In the genomic region with DNA sequence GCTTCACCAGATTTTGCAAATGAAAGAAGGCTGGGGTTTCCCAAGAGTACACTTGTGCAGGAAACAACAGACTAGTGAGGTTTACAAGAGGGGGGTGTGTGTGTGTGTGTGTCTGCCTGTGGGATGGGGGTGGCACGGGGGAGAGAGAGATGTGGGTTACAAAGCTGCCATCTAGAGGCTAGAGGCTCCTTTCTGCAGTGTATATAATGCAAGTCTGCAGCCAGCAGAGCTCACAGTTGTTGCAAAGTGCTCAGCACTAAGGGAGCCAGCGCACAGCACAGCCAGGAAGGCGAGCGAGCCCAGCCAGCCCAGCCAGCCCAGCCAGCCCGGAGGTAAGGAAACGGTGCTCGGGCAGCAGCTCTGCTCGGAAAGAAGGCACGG, we compare ENCODE assay signal across 8 cellular contexts. TPM values are rescaled to one million over a fixed set of nuclear protein-coding genes. Genes with fewer than 3 reads are reported as not detected.
DNase-seq lines count a peak whose midpoint lies in the region; ATAC-seq and TF ChIP-seq lines count a peak whose summit lies in the region.

TSS of gene ACKR3 (plus strand) at position 233 of the 381 bp plus-strand sequence. CDS start 10,641 bp downstream, outside the sequence.

- H3K4me3 ChIP-seq in HUES64 (ENCODE audit: low read length) (peak within 1 kb of the TSS; percentile 52), heart left ventricle (peak within 1 kb of the TSS; percentile 17 to 80 (median 59)), upper lobe of right lung (peak within 1 kb of the TSS; percentile 52)

- H3K9me3 Mint-ChIP-seq in activated naive CD8-positive, alpha-beta T cell treated with anti-CD3 and anti-CD28 coated beads, Interleukin-2, amount 10 ng/mL, durations not matched to agents 7 days and 5 days: no peaks in the 10 kb centered on the region

- H3K9me3 ChIP-seq in HUES64 (ENCODE audit: insufficient read depth, low read depth, low read length) (no peaks in the 10 kb centered on the region), heart left ventricle (no peaks in the 10 kb centered on the region), upper lobe of right lung (no peaks in the 10 kb centered on the region)

- TF ChIP-seq CTCF in heart left ventricle (IDR thresholded peaks at IDR 0.05) (peak in 11 of 12 donors; percentile 13 to 64 (median 43)), upper lobe of right lung (IDR thresholded peaks at IDR 0.05) (peak; percentile 42)

- H3K36me3 Mint-ChIP-seq in activated naive CD8-positive, alpha-beta T cell treated with anti-CD3 and anti-CD28 coated beads, Interleukin-2, amount 10 ng/mL, durations not matched to agents 7 days and 5 days: peaks cover 3% of the 10 kb centered on the region

- POLR2A ChIA-PET in activated naive CD8-positive, alpha-beta T cell treated with anti-CD3 and anti-CD28 coated beads, Interleukin-2, amount 10 ng/mL, durations not matched to agents 7 days and 5 days (lab: Charles Lee): interaction anchor here (0.6 to 2.8 kb wide), 9 partner anchors 11 to 62 kb away, joined by 3 to 34 read pairs (median 4); a partner anchor contains a TSS

- intact Hi-C loops in heart left ventricle (cut with DNase I) (loop anchor here in 9 of 10 donors (1.0 to 10.0 kb wide), 14 partner anchors 57 to 458 kb away; no protein-coding TSS in a partner anchor), posterior vena cava (cut with DNase I) (loop anchor here in 1 of 2 donors (5.0 kb wide), 1 partner anchor 458 kb away; no protein-coding TSS in a partner anchor), upper lobe of right lung (cut with DNase I) (no loop called here)

- H3K9ac ChIP-seq in HUES64 (ENCODE audit: low read depth, low read length): peak within 1 kb of the TSS; percentile 27; the same call in 1 of the 2 replicates

- H3K27me3 ChIP-seq in HUES64 (ENCODE audit: insufficient read depth, low read length): peaks cover 43% of the 10 kb centered on the region
- no peaks in the 10 kb centered on the region for H3K27me3 ChIP-seq in heart left ventricle
- H3K27me3 ChIP-seq in upper lobe of right lung: peaks cover 5% of the 10 kb centered on the region

- H3K27ac Mint-ChIP-seq in activated naive CD8-positive, alpha-beta T cell treated with anti-CD3 and anti-CD28 coated beads, Interleukin-2, amount 10 ng/mL, durations not matched to agents 7 days and 5 days: no peak within 1 kb of the TSS

- H3K27me3 Mint-ChIP-seq in activated naive CD8-positive, alpha-beta T cell treated with anti-CD3 and anti-CD28 coated beads, Interleukin-2, amount 10 ng/mL, durations not matched to agents 7 days and 5 days: no peaks in the 10 kb centered on the region

- H3K4me1 Mint-ChIP-seq in activated naive CD8-positive, alpha-beta T cell treated with anti-CD3 and anti-CD28 coated beads, Interleukin-2, amount 10 ng/mL, durations not matched to agents 7 days and 5 days: peaks cover 24% of the 10 kb centered on the region

- peak; percentile 77 for ATAC-seq in GM21447 (IDR thresholded peaks at IDR 0.05; ENCODE audit: unreplicated experiment)
- peak; percentile 96 for ATAC-seq in activated naive CD8-positive, alpha-beta T cell treated with anti-CD3 and anti-CD28 coated beads, Interleukin-2, amount 10 ng/mL, durations not matched to agents 7 days and 5 days (ENCODE audit: low read depth)
- peak; percentile 74 to 86 (median 84) for ATAC-seq in heart left ventricle
- peak; percentile 87 for ATAC-seq in upper lobe of right lung

- H3K36me3 ChIP-seq in HUES64 (ENCODE audit: insufficient read depth, low read length): no peaks in the 10 kb centered on the region
- peaks cover 0 to 6% (median 0%) of the 10 kb centered on the region in 9 donors for H3K36me3 ChIP-seq in heart left ventricle
- H3K36me3 ChIP-seq in upper lobe of right lung: no peaks in the 10 kb centered on the region

- H3K4me1 ChIP-seq in HUES64 (ENCODE audit: insufficient read depth, low read length) (peaks cover 46% of the 10 kb centered on the region), heart left ventricle (peaks cover 6 to 68% (median 48%) of the 10 kb centered on the region in 12 donors), upper lobe of right lung (peaks cover 22% of the 10 kb centered on the region)

- 2% methylated on average over 9 of the region's 9 CpGs for WGBS in HUES64
- 0 to 11% (median 1%) methylated on average over 6 to 9 of the region's 9 CpGs for WGBS in heart left ventricle, 4 donors

- TF ChIP-seq POLR2A in heart left ventricle (IDR thresholded peaks at IDR 0.05): peak; percentile 68 to 88

- peak within 1 kb of the TSS; percentile 82 for H3K4me3 Mint-ChIP-seq in activated naive CD8-positive, alpha-beta T cell treated with anti-CD3 and anti-CD28 coated beads, Interleukin-2, amount 10 ng/mL, durations not matched to agents 7 days and 5 days

- H3K27ac ChIP-seq in HUES64 (ENCODE audit: low read depth, low read length) (peak within 1 kb of the TSS; percentile 54; the same call in 1 of the 2 replicates), heart left ventricle (peak within 1 kb of the TSS; percentile 85 to 98 (median 96)), upper lobe of right lung (peak within 1 kb of the TSS; percentile 58)

- DNase-seq in DMS153 (lab: John Stamatoyannopoulos, UW) (peak; percentile 88), SIG-M5 treated with dmso at 0.1 percent for 504 hours (lab: John Stamatoyannopoulos, UW; ENCODE audit: unreplicated experiment) (peak; percentile 90), heart left ventricle (peak; percentile 84 to 87 (median 84)), posterior vena cava (ENCODE audit: low spot score) (peak; percentile 93), upper lobe of right lung (peak; percentile 73)
- DNase-seq in activated naive CD8-positive, alpha-beta T cell treated with anti-CD3 and anti-CD28 coated beads, Interleukin-2, amount 10 ng/mL, durations not matched to agents 7 days and 5 days: peak; percentile 65

RNA-seq across cellular contexts. Expression of gene ACKR3, which starts in this region (rescaled TPM):
- 4.3 TPM for polyA plus RNA-seq in HUES64 (2013, experiment 1 of 2)
- 6.8 TPM for polyA plus RNA-seq in HUES64 (2013, experiment 2 of 2)
- total RNA-seq in activated naive CD8-positive, alpha-beta T cell treated with anti-CD3 and anti-CD28 coated beads, Interleukin-2, amount 10 ng/mL, durations not matched to agents 7 days and 5 days: 1 to 10 TPM; 4.4 to 4.5 TPM
- 10 to 100 TPM; 15.7 to 56.3 (median 49.4) TPM for total RNA-seq in heart left ventricle
- 10 to 100 TPM; 12.8 to 24.5 TPM for polyA plus RNA-seq in heart left ventricle
- total RNA-seq in posterior vena cava: 100 to 1,000 TPM; 124 to 132 TPM
- total RNA-seq in upper lobe of right lung: 9.1 TPM

Comparison
In these comparisons a context has a peak if more than half of its experiments do, and no peak if none do; other contexts are left out.
1. Peak in every context shown above with its lines: DNase-seq, ATAC-seq, H3K4me3 ChIP-seq and H3K27ac ChIP-seq.